Comparison of ENCODE assay signal across 16 cellular contexts in the genomic region with DNA sequence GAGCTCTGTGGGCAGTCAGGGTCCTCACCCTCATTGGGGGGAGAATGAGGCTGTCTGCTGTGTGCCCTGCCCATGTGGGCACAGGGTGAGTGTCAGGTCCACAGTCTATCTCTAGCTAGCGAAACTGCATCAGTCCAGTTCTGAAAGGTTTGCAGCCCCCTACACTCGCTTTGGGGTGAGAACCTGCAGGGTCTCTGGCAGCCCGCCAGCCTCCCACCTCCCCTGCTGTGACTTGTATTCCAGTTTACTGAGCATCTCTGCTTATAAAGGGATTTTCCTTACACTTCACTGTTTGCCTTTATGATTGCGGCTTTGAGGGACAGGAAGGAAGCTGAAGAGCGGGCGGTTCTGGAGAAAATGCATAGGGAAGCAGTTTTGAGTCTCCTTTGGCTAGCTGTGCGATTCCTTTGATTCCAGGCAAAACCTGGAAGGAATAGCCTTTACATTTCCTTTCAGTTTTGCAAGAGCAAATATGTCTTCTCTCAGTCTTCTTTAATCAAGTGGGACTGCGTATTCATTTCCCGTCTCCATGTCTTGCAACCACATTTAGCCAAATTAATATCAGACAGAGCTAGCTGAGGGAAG.
DNase-seq lines count a peak whose midpoint lies in the region; ATAC-seq and TF ChIP-seq lines count a peak whose summit lies in the region.
"Had no signal": no experiment of that assay in that cellular context is flagged by ENCODE, and none has a peak within 500 bp of the region (broad histone marks: within the 10 kb centered on the region; RNA-seq: fewer than 3 reads in every experiment).

No MANE protein-coding gene starts in this region.

- H3K36me3 Mint-ChIP-seq in MCF 10A (ENCODE audit: insufficient read depth, unreplicated experiment): no peaks in the 10 kb centered on the region

- no TSS peak for BruUV-seq in MCF 10A (replicated peaks; lab: Mats Ljungman, UMichigan)

- H3K27me3 ChIP-seq in breast epithelium (no peaks in the 10 kb centered on the region), layer of hippocampus (ENCODE audit: control insufficient read depth, insufficient read depth, low read length) (no peaks in the 10 kb centered on the region), thoracic aorta (replicated peaks; ENCODE audit: insufficient read depth) (no peaks in the 10 kb centered on the region)
- H3K27me3 ChIP-seq: ovary, transverse colon had no signal

- no peaks in the 10 kb centered on the region for H3K9me3 Mint-ChIP-seq in MCF 10A (ENCODE audit: unreplicated experiment)

- CTCF ChIA-PET in MCF 10A (lab: Yijun Ruan, JAX): interaction anchor here (0.6 kb wide), 1 partner anchor 186 kb away, joined by 3 read pairs; no protein-coding TSS in a partner anchor

- POLR2A ChIA-PET in MCF 10A (lab: Yijun Ruan, JAX): interaction anchor here (1.6 kb wide), 1 partner anchor 75 kb away, joined by 4 read pairs; the partner anchor contains the start of gene SUFU

- no peak for TF ChIP-seq POLR2A in breast epithelium (IDR thresholded peaks at IDR 0.05)

- H3K4me3 ChIP-seq in breast epithelium: peak overlapping the region in 2 of 3 donors; percentile 1 to 27
- H3K4me3 ChIP-seq in choroid plexus epithelial cell (ENCODE audit: low read depth, low read length): peak overlapping the region; percentile 13
- H3K4me3 ChIP-seq in thoracic aorta: peak overlapping the region; percentile 15
- H3K4me3 ChIP-seq: ovary, transverse colon had no signal

- H3K4me1 Mint-ChIP-seq in MCF 10A (ENCODE audit: insufficient read depth, unreplicated experiment): no peaks in the 10 kb centered on the region

- H3K27ac ChIP-seq in breast epithelium (peak overlapping the region; percentile 4 to 72), layer of hippocampus (ENCODE audit: low read depth, low read length) (peak overlapping the region; percentile 18), thoracic aorta (no peak overlapping the region)
- H3K27ac ChIP-seq: ovary had no signal

- H3K27ac Mint-ChIP-seq in MCF 10A (ENCODE audit: low read depth, unreplicated experiment): no peak overlapping the region

- H3K4me1 ChIP-seq in breast epithelium (no peaks in the 10 kb centered on the region), thoracic aorta (ENCODE audit: control insufficient read depth in 1 of 2, low read depth in 2 of 2) (no peaks in the 10 kb centered on the region)

- no peak for ATAC-seq in thoracic aorta (ENCODE audit: insufficient number of reproducible peaks, low FRiP score, low read depth)
- no peak for ATAC-seq in GM21360 (IDR thresholded peaks at IDR 0.05; ENCODE audit: unreplicated experiment)
- ATAC-seq: activated CD4-positive, CD25-positive, alpha-beta regulatory T cell treated with anti-CD3 and anti-CD28 coated beads, Interleukin-2, amount 50 U/mL, for 24 hours; Panc1 had no signal

- H3K9me3 ChIP-seq in breast epithelium (no peaks in the 10 kb centered on the region), thoracic aorta (no peaks in the 10 kb centered on the region)
- H3K9me3 ChIP-seq: ovary, transverse colon had no signal

- intact Hi-C loops in breast epithelium (cut with DNase I; ENCODE audit: low total_unique reads) (no loop called here), MCF 10A (cut with micrococcal nuclease) (no loop called here)

- TF ChIP-seq CTCF in breast epithelium (IDR thresholded peaks at IDR 0.05): no peak
- TF ChIP-seq CTCF in MCF 10A (IDR thresholded peaks at IDR 0.05; ENCODE audit: unreplicated experiment): no peak
- no peak for TF ChIP-seq CTCF in choroid plexus epithelial cell (conservative IDR thresholded peaks at IDR 0.05; ENCODE audit: low read depth, low read length)
- TF ChIP-seq CTCF in thoracic aorta (IDR thresholded peaks at IDR 0.05): no peak

- DNase-seq in breast epithelium (ENCODE audit: low spot score in 2 of 2) (no peak), MCF 10A (ENCODE audit: unreplicated experiment) (no peak), choroid plexus epithelial cell (ENCODE audit: low read depth) (peak; percentile 59), thoracic aorta (ENCODE audit: low spot score) (no peak)
- DNase-seq in stimulated activated CD4-positive, alpha-beta T cell treated with anti-CD3 and anti-CD28 coated beads, Interleukin-2, amount 100 ng/mL, for 48 hours: no peak
- DNase-seq in activated effector memory CD4-positive, alpha-beta T cell treated with Interleukin-2 at 50 U/mL for 16 hours: no peak
- DNase-seq: aorta, DMS79, mesendoderm, NCI-H1048, transverse colon had no signal

- H3K4me3 Mint-ChIP-seq in MCF 10A (ENCODE audit: unreplicated experiment): no peak overlapping the region

- H3K36me3 ChIP-seq in breast epithelium (no peaks in the 10 kb centered on the region), thoracic aorta (no peaks in the 10 kb centered on the region)
- H3K36me3 ChIP-seq: ovary, transverse colon had no signal

- H3K27me3 Mint-ChIP-seq in MCF 10A (ENCODE audit: insufficient read depth, unreplicated experiment): no peaks in the 10 kb centered on the region

Comparison
In these comparisons a context has a peak if more than half of its experiments do, and no peak if none do; other contexts are left out.
1. H3K27ac ChIP-seq: peak in breast epithelium (2 of 2) and layer of hippocampus (single experiment); none in thoracic aorta (0 of 2).
2. Peak in every context shown above with its lines, with median percentiles within 50 percentile points of each other: H3K4me3 ChIP-seq.